In the genomic region with DNA sequence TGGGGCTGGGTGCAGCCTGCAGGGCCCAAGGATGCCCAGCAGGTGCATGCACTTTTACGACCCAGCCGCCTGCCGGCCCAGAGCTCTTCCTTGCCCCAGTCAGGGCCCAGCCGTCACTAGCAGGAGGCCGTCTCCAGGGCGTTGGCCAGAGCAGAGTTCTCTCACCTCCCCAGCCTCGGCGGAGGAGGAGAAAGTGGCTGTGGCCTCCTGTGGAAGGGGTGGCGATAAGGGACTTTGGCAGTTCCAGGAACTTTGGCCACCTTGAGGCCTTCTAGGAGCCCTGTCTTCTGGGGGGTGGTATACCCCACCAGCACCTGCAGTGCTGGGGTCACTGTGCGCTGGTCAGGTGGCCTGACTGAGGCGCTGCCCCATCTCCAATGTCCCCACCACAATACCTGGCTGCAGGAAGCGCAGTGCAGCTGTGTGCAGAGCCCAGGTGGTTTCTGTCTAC, we compare ENCODE assay signal across 1 cellular context.
TF ChIP-seq lines count a peak whose summit lies in the region.

No MANE protein-coding gene starts in this region.

TF ChIP-seq in H1, 55 proteins besides CTCF, POLR2A, EP300 and RAD21:
- TF ChIP-seq SP4 (IDR thresholded peaks at IDR 0.05; ENCODE audit: low read length) (no peak), TAF7 (optimal IDR thresholded peaks at IDR 0.05; ENCODE audit: borderline replicate concordance, low read depth, low read length) (no peak), KDM5A (IDR thresholded peaks at IDR 0.05; ENCODE audit: low read length) (no peak), SAP30 (IDR thresholded peaks at IDR 0.05; ENCODE audit: insufficient read depth, insufficient replicate concordance, low read length) (no peak), RBBP5 (IDR thresholded peaks at IDR 0.05; ENCODE audit: borderline replicate concordance, low read depth, low read length) (no peak), KDM4A (IDR thresholded peaks at IDR 0.05; ENCODE audit: low read depth, low read length, severe bottlenecking) (no peak), TAF1 (IDR thresholded peaks at IDR 0.05; ENCODE audit: low read depth, low read length) (no peak), HDAC6 (IDR thresholded peaks at IDR 0.05; ENCODE audit: low read depth, low read length) (no peak), RNF2 (IDR thresholded peaks at IDR 0.05; ENCODE audit: borderline replicate concordance, low read depth, low read length, missing control alignments, poor library complexity, severe bottlenecking) (no peak), KDM1A (IDR thresholded peaks at IDR 0.05; ENCODE audit: borderline replicate concordance, low read length) (no peak)
- TF ChIP-seq, protein P1, sequence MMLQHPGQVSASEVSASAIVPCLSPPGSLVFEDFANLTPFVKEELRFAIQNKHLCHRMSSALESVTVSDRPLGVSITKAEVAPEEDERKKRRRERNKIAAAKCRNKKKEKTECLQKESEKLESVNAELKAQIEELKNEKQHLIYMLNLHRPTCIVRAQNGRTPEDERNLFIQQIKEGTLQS (IDR thresholded peaks at IDR 0.05; ENCODE audit: insufficient read depth, low read depth, low read length): no peak
- TF ChIP-seq, protein P2, sequence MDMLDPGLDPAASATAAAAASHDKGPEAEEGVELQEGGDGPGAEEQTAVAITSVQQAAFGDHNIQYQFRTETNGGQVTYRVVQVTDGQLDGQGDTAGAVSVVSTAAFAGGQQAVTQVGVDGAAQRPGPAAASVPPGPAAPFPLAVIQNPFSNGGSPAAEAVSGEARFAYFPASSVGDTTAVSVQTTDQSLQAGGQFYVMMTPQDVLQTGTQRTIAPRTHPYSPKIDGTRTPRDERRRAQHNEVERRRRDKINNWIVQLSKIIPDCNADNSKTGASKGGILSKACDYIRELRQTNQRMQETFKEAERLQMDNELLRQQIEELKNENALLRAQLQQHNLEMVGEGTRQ (IDR thresholded peaks at IDR 0.05; ENCODE audit: low read length): no peak
